ENCODE assay signal across 1 cellular context in the genomic region with DNA sequence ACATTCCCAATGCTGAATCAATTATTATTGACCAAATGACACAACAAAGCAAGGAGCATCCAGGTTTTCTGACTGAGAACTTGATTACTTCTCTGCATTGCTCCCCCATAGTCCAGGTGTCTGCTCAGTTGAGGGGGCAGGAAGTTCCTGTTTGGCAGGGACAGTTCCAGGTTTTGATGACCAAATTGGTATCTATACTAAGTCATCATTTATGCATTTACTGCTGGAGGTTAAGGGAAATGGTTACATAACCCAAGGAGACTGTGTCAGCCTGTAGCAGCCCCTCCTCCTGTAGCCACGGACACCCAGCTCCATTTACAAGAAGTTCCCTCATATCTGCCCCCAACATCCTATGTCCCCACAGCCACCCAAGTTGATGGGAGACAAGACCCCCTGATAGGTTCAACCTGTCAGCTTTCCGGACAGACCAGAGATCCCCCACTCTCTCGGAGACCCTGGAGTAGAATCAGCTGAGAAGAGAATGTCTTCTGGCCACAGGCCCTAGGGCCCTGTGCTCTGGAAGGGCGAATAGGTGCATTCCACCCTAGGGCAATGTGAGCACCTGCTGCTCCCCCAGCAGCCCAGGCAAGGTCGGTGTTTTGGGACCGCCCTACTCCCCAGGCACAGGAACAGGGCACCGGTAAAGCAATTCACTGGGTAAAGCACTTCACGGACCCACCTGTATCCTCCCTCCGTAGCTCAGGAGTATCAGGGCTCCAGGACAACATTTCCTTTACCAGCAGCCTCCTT.
TF ChIP-seq lines count a peak whose summit lies in the region.

No MANE protein-coding gene starts in this region.

TF ChIP-seq in WTC11, 78 proteins besides CTCF, POLR2A, EP300 and RAD21 (continued from another document):
- no peak for TF ChIP-seq MYBL2 (CRISPR knock-in tag; IDR thresholded peaks at IDR 0.05)
TF ChIP-seq in WTC11: peak in this region for 0.
